Comparison of ENCODE assay signal across 1 cellular context in genomic region chr7:108118959-108119358, GRCh38.
TF ChIP-seq lines count a peak whose summit lies in the region.

No MANE protein-coding gene starts in this region.

TF ChIP-seq in H1, 55 proteins besides CTCF, POLR2A, EP300 and RAD21:
- TF ChIP-seq CREB1 (IDR thresholded peaks at IDR 0.05) (no peak), CHD2 (IDR thresholded peaks at IDR 0.05; ENCODE audit: low read length) (no peak), TEAD4 (IDR thresholded peaks at IDR 0.05; ENCODE audit: low read depth, low read length) (peak; percentile 58; the same call in 1 of the 2 replicates), TAF7 (optimal IDR thresholded peaks at IDR 0.05; ENCODE audit: borderline replicate concordance, low read depth, low read length) (no peak), POU5F1 (IDR thresholded peaks at IDR 0.05; ENCODE audit: low read depth, low read length) (no peak)
